In genomic region chr16:20325005-20325404, GRCh38 we compare ENCODE assay signal across 12 cellular contexts. TPM values are rescaled to one million over a fixed set of nuclear protein-coding genes. Genes with fewer than 3 reads are reported as not detected.
"Had no signal": no experiment of that assay in that cellular context is flagged by ENCODE, and none has a peak within 500 bp of the region (broad histone marks: within the 10 kb centered on the region; RNA-seq: fewer than 3 reads in every experiment).

No MANE protein-coding gene starts in this region.

- ATAC-seq: GM23338, HCT116 had no signal

- H3K9me3 ChIP-seq: HAP-1 had no signal

- H3K36me3 ChIP-seq: HAP-1 had no signal

- H3K27ac ChIP-seq: GM23248 had no signal

- H3K4me3 ChIP-seq: GM23248, GM23338, HAP-1 had no signal

- FAIRE-seq: H1, H54 had no signal

- H3K4me1 ChIP-seq: HAP-1 had no signal

- DNase-seq: GM23248, GOT3, H7, H9, HCEC 1CT, HFFc6 had no signal

RNA-seq across cellular contexts. Expression of gene GP2, which starts 2.3 kb away (rescaled TPM):
- total RNA-seq: GM23248, GM23338, H1, H4, H7, H9, HFFc6 had no signal
- polyA plus RNA-seq: GM23248, GM23338, H1 had no signal

RNA-seq across cellular contexts. Expression of gene UMOD, which starts 27.5 kb away (rescaled TPM):
- total RNA-seq: GM23248, GM23338, H1, H4, H7, H9, HFFc6 had no signal
- polyA plus RNA-seq: GM23248, GM23338, H1 had no signal
